Comparison of ENCODE assay signal across 1 cellular context in genomic region chr6:7701212-7701834, GRCh38.
TF ChIP-seq lines count a peak whose summit lies in the region.

No MANE protein-coding gene starts in this region.

TF ChIP-seq in K562, 482 proteins besides CTCF, POLR2A, EP300 and RAD21 (continued from another document and continues in another):
- TF ChIP-seq ZNF609 (CRISPR knock-in tag; IDR thresholded peaks at IDR 0.05; ENCODE audit: borderline replicate concordance), result no peak
- TF ChIP-seq MLX (CRISPR knock-in tag; conservative IDR thresholded peaks at IDR 0.05), result no peak
- no peak for TF ChIP-seq OTX1 (CRISPR knock-in tag; IDR thresholded peaks at IDR 0.05)
- no peak for TF ChIP-seq TFAP4 (CRISPR knock-in tag; IDR thresholded peaks at IDR 0.05; ENCODE audit: borderline replicate concordance)
- no peak for TF ChIP-seq MCM7 (IDR thresholded peaks at IDR 0.05)
- TF ChIP-seq SREBF1 (IDR thresholded peaks at IDR 0.05; ENCODE audit: borderline replicate concordance, low read depth, low read length), result no peak
- no peak for TF ChIP-seq BRF2 (IDR thresholded peaks at IDR 0.05; ENCODE audit: borderline replicate concordance, insufficient read depth, insufficient read length)
- 0 out of 2 replicates have a peak, but pooled peaks have one; percentile 40 for TF ChIP-seq GABPB1 (CRISPR knock-in tag; IDR thresholded peaks at IDR 0.05)
- TF ChIP-seq HDAC3 (IDR thresholded peaks at IDR 0.05; ENCODE audit: borderline replicate concordance, partially characterized antibody), result no peak
- TF ChIP-seq ZKSCAN3 (CRISPR knock-in tag; IDR thresholded peaks at IDR 0.05), result no peak
- TF ChIP-seq YBX1 (IDR thresholded peaks at IDR 0.05), result no peak
- TF ChIP-seq MGA (IDR thresholded peaks at IDR 0.05), result no peak
- TF ChIP-seq FIP1L1 (IDR thresholded peaks at IDR 0.05; ENCODE audit: low read depth, low read length, poor library complexity, severe bottlenecking), result no peak
- no peak for TF ChIP-seq SRSF7 (optimal IDR thresholded peaks at IDR 0.05; ENCODE audit: low read depth, low read length)
- no peak for TF ChIP-seq ZBTB9 (CRISPR knock-in tag; IDR thresholded peaks at IDR 0.05)
- TF ChIP-seq ZC3H8 (IDR thresholded peaks at IDR 0.05), result no peak
- TF ChIP-seq SMARCE1 (IDR thresholded peaks at IDR 0.05), result 0 out of 2 replicates have a peak, but pooled peaks have one; percentile 51
- peak; percentile 63; the same call in 1 of the 2 replicates for TF ChIP-seq HDAC2 (IDR thresholded peaks at IDR 0.05)
- no peak for TF ChIP-seq SRSF3 (IDR thresholded peaks at IDR 0.05; ENCODE audit: insufficient read depth, low read length)
- no peak for TF ChIP-seq E4F1 (CRISPR knock-in tag; IDR thresholded peaks at IDR 0.05; ENCODE audit: borderline replicate concordance)
- no peak for TF ChIP-seq ZNF778 (CRISPR knock-in tag; IDR thresholded peaks at IDR 0.05)
- TF ChIP-seq RBM14 (IDR thresholded peaks at IDR 0.05; ENCODE audit: borderline replicate concordance, insufficient read depth, low read depth, low read length), result no peak
- no peak for TF ChIP-seq E2F8 (IDR thresholded peaks at IDR 0.05; ENCODE audit: low read depth, partially characterized antibody)
- no peak for TF ChIP-seq HDAC6 (IDR thresholded peaks at IDR 0.05; ENCODE audit: low read depth, low read length)
- no peak for TF ChIP-seq MAFG (tag; conservative IDR thresholded peaks at IDR 0.05)
- no peak for TF ChIP-seq ZFP36 (IDR thresholded peaks at IDR 0.05; ENCODE audit: low read depth, low read length, partially characterized antibody)
- 0 out of 2 replicates have a peak, but pooled peaks have one; percentile 51 for TF ChIP-seq STAT5A (IDR thresholded peaks at IDR 0.05; ENCODE audit: borderline replicate concordance, low read length)
- no peak for TF ChIP-seq PHF20 (IDR thresholded peaks at IDR 0.05; ENCODE audit: partially characterized antibody)
- TF ChIP-seq TRIM28 (IDR thresholded peaks at IDR 0.05), result peak; percentile 94
